16 cellular contexts compared by ENCODE assay signal in genomic region chr6:34522740-34523139, GRCh38. TPM values are rescaled to one million over a fixed set of nuclear protein-coding genes. Genes with fewer than 3 reads are reported as not detected.
DNase-seq lines count a peak whose midpoint lies in the region; ATAC-seq and TF ChIP-seq lines count a peak whose summit lies in the region.
"Had no signal": no experiment of that assay in that cellular context is flagged by ENCODE, and none has a peak within 500 bp of the region (broad histone marks: within the 10 kb centered on the region; RNA-seq: fewer than 3 reads in every experiment).

No MANE protein-coding gene starts in this region.

- peaks cover 9% of the 10 kb centered on the region for H3K4me1 Mint-ChIP-seq in Calu3 (ENCODE audit: low read depth, unreplicated experiment)
- peaks cover 9% of the 10 kb centered on the region for H3K4me1 Mint-ChIP-seq in WTC11
- peaks cover 2% of the 10 kb centered on the region for H3K4me1 Mint-ChIP-seq in progenitor cell of endocrine pancreas (ENCODE audit: low read depth)
- peaks cover 9% of the 10 kb centered on the region for H3K4me1 Mint-ChIP-seq in mesothelial cell of epicardium

- H3K9me3 Mint-ChIP-seq in Calu3 (ENCODE audit: low read depth, unreplicated experiment) (no peaks in the 10 kb centered on the region), WTC11 (no peaks in the 10 kb centered on the region), progenitor cell of endocrine pancreas (ENCODE audit: low read depth) (no peaks in the 10 kb centered on the region), mesothelial cell of epicardium (no peaks in the 10 kb centered on the region)
- H3K9me3 Mint-ChIP-seq: CD4-positive, alpha-beta memory T cell; H9 had no signal

- H3K4me1 ChIP-seq in Karpas-422 (ENCODE audit: low read length), result peaks cover 11% of the 10 kb centered on the region

- H3K4me2 ChIP-seq in Karpas-422 (ENCODE audit: low read depth, low read length, poor library complexity, severe bottlenecking), result no peak overlapping the region

- no peaks in the 10 kb centered on the region for H3K9me3 ChIP-seq in Karpas-422 (ENCODE audit: low read length)

- H3K27ac Mint-ChIP-seq in Calu3 (ENCODE audit: unreplicated experiment), result no peak overlapping the region
- no peak overlapping the region for H3K27ac Mint-ChIP-seq in WTC11
- H3K27ac Mint-ChIP-seq in progenitor cell of endocrine pancreas, result peak overlapping the region; percentile 48
- H3K27ac Mint-ChIP-seq in mesothelial cell of epicardium, result no peak overlapping the region
- H3K27ac Mint-ChIP-seq: B cell had no signal

- TF ChIP-seq CTCF in Calu3 (IDR thresholded peaks at IDR 0.05; ENCODE audit: unreplicated experiment) (no peak), WTC11 (IDR thresholded peaks at IDR 0.05) (no peak), progenitor cell of endocrine pancreas (IDR thresholded peaks at IDR 0.05; ENCODE audit: unreplicated experiment) (no peak), mesothelial cell of epicardium (IDR thresholded peaks at IDR 0.05; ENCODE audit: unreplicated experiment) (no peak)

- no peaks in the 10 kb centered on the region for H4K20me1 ChIP-seq in Karpas-422 (ENCODE audit: insufficient read depth, low read depth, low read length)

- H3K36me3 Mint-ChIP-seq in Calu3 (ENCODE audit: insufficient read depth, unreplicated experiment) (no peaks in the 10 kb centered on the region), WTC11 (no peaks in the 10 kb centered on the region), progenitor cell of endocrine pancreas (ENCODE audit: insufficient read depth) (no peaks in the 10 kb centered on the region), mesothelial cell of epicardium (no peaks in the 10 kb centered on the region)
- H3K36me3 Mint-ChIP-seq: CD4-positive, alpha-beta memory T cell had no signal

- H3K36me3 ChIP-seq in Karpas-422 (ENCODE audit: insufficient read depth, low read length), result no peaks in the 10 kb centered on the region

- BruUV-seq in Calu3 (replicated peaks; lab: Mats Ljungman, UMichigan), result no TSS peak

- POLR2A ChIA-PET in WTC11 (lab: Charles Lee), result no interaction called here

- ATAC-seq in WTC11, result no peak

- no peaks in the 10 kb centered on the region for H3K9me2 ChIP-seq in Karpas-422 (replicated peaks; ENCODE audit: insufficient read depth, low read length)

- H3K27me3 Mint-ChIP-seq in Calu3 (ENCODE audit: unreplicated experiment) (peaks cover 40% of the 10 kb centered on the region), WTC11 (ENCODE audit: low read depth) (no peaks in the 10 kb centered on the region; the same call in 1 of the 2 replicates), progenitor cell of endocrine pancreas (peaks cover 22% of the 10 kb centered on the region), mesothelial cell of epicardium (ENCODE audit: low read depth) (no peaks in the 10 kb centered on the region)
- H3K27me3 Mint-ChIP-seq: B cell; CD4-positive, alpha-beta memory T cell had no signal

- H3K79me2 ChIP-seq in Karpas-422 (ENCODE audit: low read length), result no peaks in the 10 kb centered on the region

- no peaks in the 10 kb centered on the region for H3K27me3 ChIP-seq in Karpas-422 (ENCODE audit: low read length)

- no peak overlapping the region for H2AFZ ChIP-seq in Karpas-422 (ENCODE audit: low read length)

- intact Hi-C loops in Calu3 (cut with micrococcal nuclease; ENCODE audit: unreplicated experiment), result no loop called here

- H3K4me3 Mint-ChIP-seq in Calu3 (ENCODE audit: low read depth, unreplicated experiment) (no peak overlapping the region), WTC11 (no peak overlapping the region), progenitor cell of endocrine pancreas (ENCODE audit: low read depth) (no peak overlapping the region), mesothelial cell of epicardium (no peak overlapping the region)
- H3K4me3 Mint-ChIP-seq: B cell; CD4-positive, alpha-beta memory T cell; H9 had no signal

- no peak overlapping the region for H3K4me3 ChIP-seq in Karpas-422 (ENCODE audit: low read length)

- DNase-seq in Calu3, result peak; percentile 31
- DNase-seq in WTC11 (ENCODE audit: low spot score), result peak; percentile 7
- DNase-seq in kidney tubule cell (ENCODE audit: low spot score), result peak; percentile 34
- DNase-seq in progenitor cell of endocrine pancreas (ENCODE audit: low spot score, unreplicated experiment), result no peak
- no peak for DNase-seq in central memory CD4-positive, alpha-beta T cell
- DNase-seq in mesothelial cell of epicardium (ENCODE audit: low spot score in 2 of 2, unreplicated experiment in 2 of 2), result no peak
- DNase-seq in Karpas-422, result no peak
- DNase-seq: CD4-positive, alpha-beta memory T cell; DMS153; DND-41; GDM1; GOT3; H9 had no signal

- no peak overlapping the region for H3K9ac ChIP-seq in Karpas-422 (ENCODE audit: low read length)

- CTCF ChIA-PET in Calu3 (lab: Charles Lee) (interaction anchor here (0.7 to 1.3 kb wide), 4 partner anchors 44 to 87 kb away, joined by 3 to 5 read pairs (median 4); no protein-coding TSS in a partner anchor), WTC11 (lab: Charles Lee) (interaction anchor here (1.2 to 1.5 kb wide), 2 partner anchors 63 to 327 kb away, joined by 3 to 6 read pairs; no protein-coding TSS in a partner anchor)

- H3K27ac ChIP-seq in Karpas-422 (ENCODE audit: low read length), result no peak overlapping the region
- H3K27ac ChIP-seq: C4-2B had no signal

TF ChIP-seq in WTC11, 78 proteins besides CTCF, POLR2A, EP300 and RAD21 (continues in another document):
- TF ChIP-seq OVOL2 (CRISPR knock-in tag; IDR thresholded peaks at IDR 0.05; ENCODE audit: borderline replicate concordance) (no peak), PRDM15 (CRISPR knock-in tag; IDR thresholded peaks at IDR 0.05) (no peak)
- TF ChIP-seq, protein P1, sequence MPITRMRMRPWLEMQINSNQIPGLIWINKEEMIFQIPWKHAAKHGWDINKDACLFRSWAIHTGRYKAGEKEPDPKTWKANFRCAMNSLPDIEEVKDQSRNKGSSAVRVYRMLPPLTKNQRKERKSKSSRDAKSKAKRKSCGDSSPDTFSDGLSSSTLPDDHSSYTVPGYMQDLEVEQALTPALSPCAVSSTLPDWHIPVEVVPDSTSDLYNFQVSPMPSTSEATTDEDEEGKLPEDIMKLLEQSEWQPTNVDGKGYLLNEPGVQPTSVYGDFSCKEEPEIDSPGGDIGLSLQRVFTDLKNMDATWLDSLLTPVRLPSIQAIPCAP (CRISPR knock-in tag; IDR thresholded peaks at IDR 0.05), result no peak
- TF ChIP-seq, protein P2, sequence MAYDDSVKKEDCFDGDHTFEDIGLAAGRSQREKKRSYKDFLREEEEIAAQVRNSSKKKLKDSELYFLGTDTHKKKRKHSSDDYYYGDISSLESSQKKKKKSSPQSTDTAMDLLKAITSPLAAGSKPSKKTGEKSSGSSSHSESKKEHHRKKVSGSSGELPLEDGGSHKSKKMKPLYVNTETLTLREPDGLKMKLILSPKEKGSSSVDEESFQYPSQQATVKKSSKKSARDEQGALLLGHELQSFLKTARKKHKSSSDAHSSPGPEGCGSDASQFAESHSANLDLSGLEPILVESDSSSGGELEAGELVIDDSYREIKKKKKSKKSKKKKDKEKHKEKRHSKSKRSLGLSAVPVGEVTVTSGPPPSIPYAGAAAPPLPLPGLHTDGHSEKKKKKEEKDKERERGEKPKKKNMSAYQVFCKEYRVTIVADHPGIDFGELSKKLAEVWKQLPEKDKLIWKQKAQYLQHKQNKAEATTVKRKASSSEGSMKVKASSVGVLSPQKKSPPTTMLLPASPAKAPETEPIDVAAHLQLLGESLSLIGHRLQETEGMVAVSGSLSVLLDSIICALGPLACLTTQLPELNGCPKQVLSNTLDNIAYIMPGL (CRISPR knock-in tag; IDR thresholded peaks at IDR 0.05), result no peak

RNA-seq across cellular contexts. Expression of gene SPDEF, which starts 33.4 kb away (rescaled TPM):
- total RNA-seq in Calu3 (2022), result 6.3 and 7.9 TPM in 2 replicates
- total RNA-seq in WTC11 (2021), result 0.44 to 0.72 TPM (median 0.50 TPM) in 3 replicates
- total RNA-seq in progenitor cell of endocrine pancreas, result 0.62 and 0.65 TPM in 2 replicates
- total RNA-seq in mesothelial cell of epicardium, result 0.34 to 0.50 TPM (median 0.40 TPM) in 3 replicates
- total RNA-seq in Karpas-422 (2014; rRNA removed; shearing (Covaris generic); ENCODE audit: low replicate concordance), result not detected in 2 replicates
- total RNA-seq: B cell; CD4-positive, alpha-beta memory T cell had no signal

RNA-seq across cellular contexts. Expression of gene PACSIN1, which starts 56.9 kb away (rescaled TPM):
- total RNA-seq in Calu3 (2022) (0.26 and 0.69 TPM in 2 replicates), WTC11 (2021) (10.6 to 12.6 TPM (median 10.7 TPM) in 3 replicates), progenitor cell of endocrine pancreas (0.72 and 0.89 TPM in 2 replicates), mesothelial cell of epicardium (3.3 to 4.5 TPM (median 3.6 TPM) in 3 replicates)
- total RNA-seq in Karpas-422 (2014; rRNA removed; shearing (Covaris generic); ENCODE audit: low replicate concordance), result not detected in 2 replicates
- total RNA-seq: HT1080 had no signal

Comparison
In these comparisons a context has a peak if more than half of its experiments do, and no peak if none do; other contexts are left out.
1. DNase-seq: peak in Calu3 (single experiment), WTC11 (single experiment) and kidney tubule cell (single experiment); none in progenitor cell of endocrine pancreas (single experiment), central memory CD4-positive, alpha-beta T cell (single experiment), mesothelial cell of epicardium (0 of 2) and Karpas-422 (single experiment).